14 cellular contexts compared by ENCODE assay signal in genomic region chr7:3067193-3067592, GRCh38. TPM values are rescaled to one million over a fixed set of nuclear protein-coding genes. Genes with fewer than 3 reads are reported as not detected.
DNase-seq lines count a peak whose midpoint lies in the region; ATAC-seq and TF ChIP-seq lines count a peak whose summit lies in the region.
"Had no signal": no experiment of that assay in that cellular context is flagged by ENCODE, and none has a peak within 500 bp of the region (broad histone marks: within the 10 kb centered on the region; RNA-seq: fewer than 3 reads in every experiment).

No MANE protein-coding gene starts in this region.

- no peaks in the 10 kb centered on the region for H3K9me3 ChIP-seq in Peyer's patch

- H3K4me1 Mint-ChIP-seq in T-cell, result peaks cover 77 to 89% (median 86%) of the 10 kb centered on the region in 3 donors
- H3K4me1 Mint-ChIP-seq in central memory CD8-positive, alpha-beta T cell, result peaks cover 89% of the 10 kb centered on the region

- peak overlapping the region; percentile 68 to 89 for H3K27ac Mint-ChIP-seq in T-cell
- H3K27ac Mint-ChIP-seq in central memory CD8-positive, alpha-beta T cell (ENCODE audit: low read depth), result peak overlapping the region; percentile 94
- H3K27ac Mint-ChIP-seq: dendritic cell treated with granulocyte-macrophage colony-stimulating factor and Interleukin-4, amounts not matched to agents 40 ng/mL and 50 ng/mL, for 4 days had no signal

- no peaks in the 10 kb centered on the region for H3K27me3 ChIP-seq in Peyer's patch

- H3K27ac ChIP-seq in Peyer's patch, result no peak overlapping the region
- H3K27ac ChIP-seq: parathyroid adenoma had no signal

- peaks cover 7 to 11% (median 11%) of the 10 kb centered on the region in 3 donors for H3K9me3 Mint-ChIP-seq in T-cell
- H3K9me3 Mint-ChIP-seq in central memory CD8-positive, alpha-beta T cell, result peaks cover 9% of the 10 kb centered on the region

- POLR2A ChIA-PET in T-cell (lab: Charles Lee), result interaction anchor here in 1 of 2 donors (0.6 kb wide), 1 partner anchor 25 kb away, joined by 3 read pairs; no protein-coding TSS in a partner anchor

- peak; percentile 21 for DNase-seq in stimulated activated CD4-positive, alpha-beta T cell treated with anti-CD3 and anti-CD28 coated beads, Interleukin-4, amount 100 ng/mL, for 24 hours
- no peak for DNase-seq in stimulated activated CD4-positive, alpha-beta T cell treated with anti-CD3 and anti-CD28 coated beads, Interleukin-2, amount 100 ng/mL, for 24 hours
- DNase-seq in T-cell (peak in 2 of 34 experiments; percentile 19 to 25), Peyer's patch (no peak), NCI-H2196 (lab: John Stamatoyannopoulos, UW; ENCODE audit: unreplicated experiment) (no peak), RPMI8226 (no peak)
- DNase-seq in central memory CD8-positive, alpha-beta T cell (ENCODE audit: low spot score in 2 of 2), result peak in 1 of 2 donors; percentile 16
- DNase-seq: NCI-H1694 treated with DMSO at 0.1 percent for 48 hours; Right ventricle myocardium superior; stimulated activated CD4-positive, alpha-beta T cell treated with anti-CD3 and anti-CD28 coated beads, Interleukin-4, amount 100 ng/mL, for 1 hour had no signal

- H3K27me3 Mint-ChIP-seq in T-cell, result no peaks in the 10 kb centered on the region
- no peaks in the 10 kb centered on the region for H3K27me3 Mint-ChIP-seq in central memory CD8-positive, alpha-beta T cell
- H3K27me3 Mint-ChIP-seq: IgD-negative memory B cell had no signal

- peak in 1 of 4 experiments; percentile 22 for ATAC-seq in T-cell (replicated peaks in 1 of 4)
- peak; percentile 43 for ATAC-seq in central memory CD8-positive, alpha-beta T cell (replicated peaks; ENCODE audit: extremely low read depth, poor library complexity, severe bottlenecking)
- no peak for ATAC-seq in GM18520 (IDR thresholded peaks at IDR 0.05; ENCODE audit: unreplicated experiment)

- CTCF ChIA-PET in T-cell (lab: Charles Lee), result interaction anchor here (0.6 to 3.2 kb wide), 6 partner anchors 24 to 125 kb away, joined by 3 to 39 read pairs (median 4); no protein-coding TSS in a partner anchor

- peaks cover 10% of the 10 kb centered on the region for H3K36me3 Mint-ChIP-seq in T-cell
- H3K36me3 Mint-ChIP-seq in central memory CD8-positive, alpha-beta T cell (ENCODE audit: insufficient read depth), result peaks cover 11% of the 10 kb centered on the region
- H3K36me3 Mint-ChIP-seq: IgD-negative memory B cell had no signal

- no peak overlapping the region for H3K4me3 ChIP-seq in Peyer's patch

- TF ChIP-seq CTCF in Peyer's patch (IDR thresholded peaks at IDR 0.05), result no peak

- peak overlapping the region in 2 of 3 donors; percentile 4 to 11 for H3K4me3 Mint-ChIP-seq in T-cell
- H3K4me3 Mint-ChIP-seq in central memory CD8-positive, alpha-beta T cell, result peak overlapping the region; percentile 50
- H3K4me3 Mint-ChIP-seq: dendritic cell treated with granulocyte-macrophage colony-stimulating factor and Interleukin-4, amounts not matched to agents 40 ng/mL and 50 ng/mL, for 4 days had no signal

- no peaks in the 10 kb centered on the region for H3K36me3 ChIP-seq in Peyer's patch

- TF ChIP-seq POLR2A in Peyer's patch (IDR thresholded peaks at IDR 0.05), result no peak

- H3K4me1 ChIP-seq in Peyer's patch, result peaks cover 0 to 4% (median 2%) of the 10 kb centered on the region in 4 donors
- H3K4me1 ChIP-seq: parathyroid adenoma had no signal

RNA-seq across cellular contexts. Expression of gene CARD11, which starts 23.5 kb away (rescaled TPM):
- total RNA-seq in T-cell (100 to 1,000 TPM; 105 to 142 (median 132) TPM), Peyer's patch (10 to 100 TPM in 1 of 4 donors, 1 to 10 TPM in 3; 3.1 to 53.6 (median 5.9) TPM)
